Comparison of ENCODE assay signal across 32 cellular contexts in genomic region chrX:19375546-19375945, GRCh38.
"Had no signal": no experiment of that assay in that cellular context is flagged by ENCODE, and none has a peak within 500 bp of the region (broad histone marks: within the 10 kb centered on the region; RNA-seq: fewer than 3 reads in every experiment).

No MANE protein-coding gene starts in this region.

- H3K27ac ChIP-seq: neutrophil, ovary, parathyroid adenoma, psoas muscle, right lobe of liver, sigmoid colon, suprapubic skin, testis, tibial artery, transverse colon, upper lobe of right lung, uterus had no signal

- H3K9me3 ChIP-seq: neutrophil, ovary, psoas muscle, right lobe of liver, sigmoid colon, suprapubic skin, testis, tibial artery, transverse colon, upper lobe of right lung, uterus had no signal

- H3K79me2 ChIP-seq: parathyroid adenoma had no signal

- H3K9ac ChIP-seq: parathyroid adenoma had no signal

- H3K36me3 Mint-ChIP-seq: naive B cell; naive thymus-derived CD8-positive, alpha-beta T cell; natural killer cell treated with Interleukin-12 subunit alpha and Interleukin-12 subunit beta and Interleukin-15 and Interleukin-18, amount 100 ng/mL, for 72 hours; stimulated activated memory B cell treated with anti-CD40 and anti-IgM and Interleukin-4, amounts not matched to agents 10 μg/mL and 1 μg/mL and 100 μg/mL, for 72 hours; type B pancreatic cell had no signal

- H3K4me3 ChIP-seq: ovary, psoas muscle, right lobe of liver, sigmoid colon, suprapubic skin, testis, tibial artery, transverse colon, upper lobe of right lung, uterus had no signal

- H3K27ac Mint-ChIP-seq: naive B cell; naive thymus-derived CD8-positive, alpha-beta T cell; natural killer cell treated with Interleukin-12 subunit alpha and Interleukin-12 subunit beta and Interleukin-15 and Interleukin-18, amount 100 ng/mL, for 72 hours; nephron progenitor cell; progenitor cell of endocrine pancreas; stimulated activated memory B cell treated with anti-CD40 and anti-IgM and Interleukin-4, amounts not matched to agents 10 μg/mL and 1 μg/mL and 100 μg/mL, for 72 hours; stimulated activated naive CD8-positive, alpha-beta T cell treated with anti-CD3 and anti-CD28 coated beads, Interleukin-15, amount 100 ng/mL, for 72 hours; type B pancreatic cell had no signal

- H3K27me3 ChIP-seq: neutrophil, ovary, right lobe of liver, suprapubic skin, testis, tibial artery, transverse colon, upper lobe of right lung, uterus had no signal

- ATAC-seq: naive thymus-derived CD8-positive, alpha-beta T cell; natural killer cell treated with Interleukin-12 subunit alpha and Interleukin-12 subunit beta and Interleukin-15 and Interleukin-18, amount 100 ng/mL, for 72 hours; psoas muscle; right cardiac atrium; right lobe of liver; stimulated activated memory B cell treated with anti-CD40 and anti-IgM and Interleukin-4, amounts not matched to agents 10 μg/mL and 1 μg/mL and 100 μg/mL, for 72 hours; stimulated activated naive CD8-positive, alpha-beta T cell treated with anti-CD3 and anti-CD28 coated beads, Interleukin-15, amount 100 ng/mL, for 72 hours; stimulated activated naive CD8-positive, alpha-beta T cell treated with anti-CD3 and anti-CD28 coated beads, Interleukin-15, Interleukin-2, amounts not matched to agents 100 U/mL and 50 U/mL, for 24 hours; upper lobe of right lung had no signal

- FAIRE-seq: small intestine had no signal

- H3K4me1 ChIP-seq: parathyroid adenoma, psoas muscle, right lobe of liver, testis, upper lobe of right lung, uterus had no signal

- H3K27me3 Mint-ChIP-seq: stimulated activated naive CD8-positive, alpha-beta T cell treated with anti-CD3 and anti-CD28 coated beads, Interleukin-15, amount 100 ng/mL, for 72 hours had no signal

- H3K36me3 ChIP-seq: neutrophil, ovary, right lobe of liver, sigmoid colon, suprapubic skin, tibial artery, transverse colon, upper lobe of right lung, uterus had no signal

- H3K4me3 Mint-ChIP-seq: naive thymus-derived CD8-positive, alpha-beta T cell; natural killer cell treated with Interleukin-12 subunit alpha and Interleukin-12 subunit beta and Interleukin-15 and Interleukin-18, amount 100 ng/mL, for 72 hours; nephron progenitor cell; neural crest cell; stimulated activated memory B cell treated with anti-CD40 and anti-IgM and Interleukin-4, amounts not matched to agents 10 μg/mL and 1 μg/mL and 100 μg/mL, for 72 hours; stimulated activated naive CD8-positive, alpha-beta T cell treated with anti-CD3 and anti-CD28 coated beads, Interleukin-15, amount 100 ng/mL, for 72 hours; type B pancreatic cell had no signal

- DNase-seq: naive B cell; naive thymus-derived CD8-positive, alpha-beta T cell; nephron progenitor cell; nucleus accumbens; ovary; psoas muscle; right cardiac atrium; small intestine; stimulated activated CD4-positive, alpha-beta T cell treated with anti-CD3 and anti-CD28 coated beads, Interleukin-12 subunit alpha, Interleukin-12 subunit beta, amount 100 ng/mL, for 4 hours; stimulated activated CD4-positive, alpha-beta T cell treated with anti-CD3 and anti-CD28 coated beads, Interleukin-1b, Interleukin-23, amount 100 ng/mL, for 48 hours; stimulated activated CD4-positive, alpha-beta T cell treated with anti-CD3 and anti-CD28 coated beads, Interleukin-4, amount 100 ng/mL, for 1 hour; stimulated activated CD4-positive, alpha-beta T cell treated with anti-CD3 and anti-CD28 coated beads, Interleukin-4, amount 100 ng/mL, for 4 hours; stimulated activated CD8-positive, alpha-beta memory T cell treated with anti-CD3 and anti-CD28 coated beads, Interleukin-4, amount 100 ng/mL, for 48 hours; stimulated activated naive CD4-positive, alpha-beta T cell; stimulated activated naive CD8-positive, alpha-beta T cell treated with anti-CD3 and anti-CD28 coated beads, Interleukin-15, amount 100 ng/mL, for 72 hours; stimulated activated naive CD8-positive, alpha-beta T cell treated with anti-CD3 and anti-CD28 coated beads, Interleukin-15, Interleukin-2, amounts not matched to agents 100 U/mL and 50 U/mL, for 24 hours; substantia nigra; testis; tibial artery; transverse colon; upper lobe of right lung; uterus had no signal

- H3K9me3 Mint-ChIP-seq: natural killer cell treated with Interleukin-12 subunit alpha and Interleukin-12 subunit beta and Interleukin-15 and Interleukin-18, amount 100 ng/mL, for 72 hours; neural crest cell; stimulated activated memory B cell treated with anti-CD40 and anti-IgM and Interleukin-4, amounts not matched to agents 10 μg/mL and 1 μg/mL and 100 μg/mL, for 72 hours; stimulated activated naive CD8-positive, alpha-beta T cell treated with anti-CD3 and anti-CD28 coated beads, Interleukin-15, amount 100 ng/mL, for 72 hours; type B pancreatic cell had no signal

- H2AFZ ChIP-seq: parathyroid adenoma had no signal
